Comparison of ENCODE assay signal across 1 cellular context in the genomic region with DNA sequence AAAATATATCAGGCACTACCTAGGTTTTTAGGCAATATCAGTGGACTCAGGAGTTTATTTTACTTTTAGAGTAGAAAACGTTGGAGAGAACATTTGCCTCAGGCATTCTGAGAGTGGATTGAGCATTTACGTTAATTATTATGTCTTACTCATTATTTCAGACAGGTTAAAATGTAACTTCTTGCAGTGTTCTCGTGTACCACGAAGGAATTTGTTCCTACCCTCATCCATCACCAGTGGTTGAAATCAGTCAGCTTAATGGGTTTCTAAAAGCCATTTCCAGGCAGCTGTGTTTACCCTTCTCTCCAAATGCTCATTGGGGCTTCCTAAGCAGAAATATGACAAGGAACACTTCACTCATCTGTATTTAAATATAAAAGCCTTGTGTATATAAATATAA.
TF ChIP-seq lines count a peak whose summit lies in the region.

No MANE protein-coding gene starts in this region.

TF ChIP-seq in A549, 52 proteins besides CTCF, POLR2A, EP300 and RAD21 (continued from another document):
- TF ChIP-seq, protein P1, sequence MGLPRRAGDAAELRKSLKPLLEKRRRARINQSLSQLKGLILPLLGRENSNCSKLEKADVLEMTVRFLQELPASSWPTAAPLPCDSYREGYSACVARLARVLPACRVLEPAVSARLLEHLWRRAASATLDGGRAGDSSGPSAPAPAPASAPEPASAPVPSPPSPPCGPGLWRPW (IDR thresholded peaks at IDR 0.05): no peak
- TF ChIP-seq CBX8 (IDR thresholded peaks at IDR 0.05) (no peak), FOSL2 (IDR thresholded peaks at IDR 0.05) (no peak), FOSL2 (CRISPR knock-in tag; IDR thresholded peaks at IDR 0.05) (no peak), EHMT2 (IDR thresholded peaks at IDR 0.05; ENCODE audit: low read depth) (no peak), KDM1A (IDR thresholded peaks at IDR 0.05; ENCODE audit: low read depth) (no peak), EHF (CRISPR knock-in tag; IDR thresholded peaks at IDR 0.05) (no peak), RARB (CRISPR knock-in tag; IDR thresholded peaks at IDR 0.05) (no peak), RFX5 (IDR thresholded peaks at IDR 0.05) (no peak), ZNF302 (CRISPR knock-in tag; IDR thresholded peaks at IDR 0.05) (no peak), MAFK (IDR thresholded peaks at IDR 0.05; ENCODE audit: partially characterized antibody) (no peak)
- TF ChIP-seq, protein P2, sequence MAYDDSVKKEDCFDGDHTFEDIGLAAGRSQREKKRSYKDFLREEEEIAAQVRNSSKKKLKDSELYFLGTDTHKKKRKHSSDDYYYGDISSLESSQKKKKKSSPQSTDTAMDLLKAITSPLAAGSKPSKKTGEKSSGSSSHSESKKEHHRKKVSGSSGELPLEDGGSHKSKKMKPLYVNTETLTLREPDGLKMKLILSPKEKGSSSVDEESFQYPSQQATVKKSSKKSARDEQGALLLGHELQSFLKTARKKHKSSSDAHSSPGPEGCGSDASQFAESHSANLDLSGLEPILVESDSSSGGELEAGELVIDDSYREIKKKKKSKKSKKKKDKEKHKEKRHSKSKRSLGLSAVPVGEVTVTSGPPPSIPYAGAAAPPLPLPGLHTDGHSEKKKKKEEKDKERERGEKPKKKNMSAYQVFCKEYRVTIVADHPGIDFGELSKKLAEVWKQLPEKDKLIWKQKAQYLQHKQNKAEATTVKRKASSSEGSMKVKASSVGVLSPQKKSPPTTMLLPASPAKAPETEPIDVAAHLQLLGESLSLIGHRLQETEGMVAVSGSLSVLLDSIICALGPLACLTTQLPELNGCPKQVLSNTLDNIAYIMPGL (CRISPR knock-in tag; IDR thresholded peaks at IDR 0.05; ENCODE audit: borderline replicate concordance): no peak
